In genomic region chr4:81093720-81094401, GRCh38 we compare ENCODE assay signal across 26 cellular contexts.
"Had no signal": no experiment of that assay in that cellular context is flagged by ENCODE, and none has a peak within 500 bp of the region (broad histone marks: within the 10 kb centered on the region; RNA-seq: fewer than 3 reads in every experiment).

No MANE protein-coding gene starts in this region.

- H3K36me3 ChIP-seq: neutrophil, pancreas, prostate gland, right lobe of liver, sigmoid colon, suprapubic skin, tibial artery, transverse colon, upper lobe of right lung, uterus had no signal

- DNase-seq: naive thymus-derived CD8-positive, alpha-beta T cell; nephron progenitor cell; nucleus accumbens; pancreas; retina; right cardiac atrium; right lobe of liver; sigmoid colon; small intestine; stimulated activated CD4-positive, alpha-beta T cell treated with anti-CD3 and anti-CD28 coated beads, Interleukin-12 subunit alpha, Interleukin-12 subunit beta, amount 100 ng/mL, for 4 hours; stimulated activated CD4-positive, alpha-beta T cell treated with anti-CD3 and anti-CD28 coated beads, Interleukin-1b, Interleukin-23, amount 100 ng/mL, for 48 hours; stimulated activated CD4-positive, alpha-beta T cell treated with anti-CD3 and anti-CD28 coated beads, Interleukin-4, amount 100 ng/mL, for 1 hour; stimulated activated CD4-positive, alpha-beta T cell treated with anti-CD3 and anti-CD28 coated beads, Interleukin-4, amount 100 ng/mL, for 4 hours; stimulated activated CD8-positive, alpha-beta memory T cell treated with anti-CD3 and anti-CD28 coated beads, Interleukin-4, amount 100 ng/mL, for 48 hours; stimulated activated naive CD4-positive, alpha-beta T cell; stimulated activated naive CD8-positive, alpha-beta T cell treated with anti-CD3 and anti-CD28 coated beads, Interleukin-15, amount 100 ng/mL, for 72 hours; stimulated activated naive CD8-positive, alpha-beta T cell treated with anti-CD3 and anti-CD28 coated beads, Interleukin-15, Interleukin-2, amounts not matched to agents 100 U/mL and 50 U/mL, for 24 hours; substantia nigra; testis; tibial artery; transverse colon; upper lobe of right lung; uterus had no signal

- H3K4me1 ChIP-seq: pancreas, prostate gland, sigmoid colon, suprapubic skin, testis, tibial artery, transverse colon, upper lobe of right lung, uterus had no signal

- FAIRE-seq: pancreas, small intestine had no signal

- H3K27me3 ChIP-seq: neutrophil, pancreas, right lobe of liver, sigmoid colon, suprapubic skin, testis, tibial artery, transverse colon, upper lobe of right lung, uterus had no signal

- H3K9me3 ChIP-seq: neutrophil, pancreas, prostate gland, right lobe of liver, sigmoid colon, suprapubic skin, testis, tibial artery, transverse colon, upper lobe of right lung, uterus had no signal

- H3K27ac ChIP-seq: neutrophil, pancreas, prostate gland, right lobe of liver, sigmoid colon, suprapubic skin, testis, tibial artery, transverse colon, upper lobe of right lung, uterus had no signal

- H3K4me3 ChIP-seq: pancreas, prostate gland, right lobe of liver, sigmoid colon, suprapubic skin, testis, tibial artery, transverse colon, upper lobe of right lung, uterus had no signal
